15 cellular contexts compared by ENCODE assay signal in the genomic region with DNA sequence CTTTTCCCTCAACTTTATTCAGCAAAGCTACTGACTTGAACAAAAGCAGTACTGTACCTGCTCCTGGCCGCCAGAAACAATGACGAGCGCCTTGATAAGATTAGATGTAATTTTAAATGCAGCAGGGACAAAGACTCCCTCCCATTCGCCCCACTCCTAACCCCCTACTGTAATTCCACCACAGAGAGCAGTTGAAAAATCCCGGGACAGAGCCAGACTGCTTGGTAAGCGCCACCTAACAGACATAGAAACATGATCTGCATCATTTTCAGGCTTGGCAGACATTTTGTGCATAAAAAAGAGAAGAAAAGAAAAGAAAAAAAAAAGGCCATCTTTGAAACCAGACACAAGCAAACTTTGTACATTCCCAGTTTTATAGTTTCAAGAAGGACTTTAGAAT.
DNase-seq lines count a peak whose midpoint lies in the region; ATAC-seq and TF ChIP-seq lines count a peak whose summit lies in the region.
"Had no signal": no experiment of that assay in that cellular context is flagged by ENCODE, and none has a peak within 500 bp of the region (broad histone marks: within the 10 kb centered on the region; RNA-seq: fewer than 3 reads in every experiment).

No MANE protein-coding gene starts in this region.

- WGBS in heart right ventricle, 2 donors = 16 to 17% methylated on average over 6 of the region's 6 CpGs

- no peak for TF ChIP-seq CTCF in heart right ventricle (IDR thresholded peaks at IDR 0.05)

- no peak overlapping the region for H3K4me3 ChIP-seq in heart right ventricle

- H3K27me3 ChIP-seq in heart right ventricle = no peaks in the 10 kb centered on the region

- H3K27ac ChIP-seq in heart right ventricle = no peak overlapping the region
- H3K27ac ChIP-seq: RWPE1 had no signal

- H3K36me3 ChIP-seq in heart right ventricle = no peaks in the 10 kb centered on the region

- intact Hi-C loops in heart right ventricle (cut with DNase I) = no loop called here

- no peaks in the 10 kb centered on the region for H3K9me3 ChIP-seq in heart right ventricle

- ATAC-seq in GM18870 (IDR thresholded peaks at IDR 0.05; ENCODE audit: unreplicated experiment) (no peak), heart right ventricle (no peak)
- ATAC-seq: activated CD4-positive, alpha-beta T cell treated with anti-CD3 and anti-CD28 coated beads for 36 hours; stimulated activated naive B cell treated with anti-CD40 and anti-IgM and Interleukin-4, amounts not matched to agents 10 μg/mL and 1 μg/mL and 100 μg/mL, for 72 hours had no signal

- no peaks in the 10 kb centered on the region for H3K4me1 ChIP-seq in heart right ventricle

- DNase-seq in DMS114 treated with DMSO at 0.1 percent for 48 hours (lab: John Stamatoyannopoulos, UW; ENCODE audit: unreplicated experiment) (peak; percentile 17), NCI-H2171 (lab: John Stamatoyannopoulos, UW) (peak; percentile 47), astrocyte of the hippocampus (ENCODE audit: low read depth, low spot score) (peak; percentile 55), midbrain (lab: John Stamatoyannopoulos, UW) (peak; percentile 0), heart right ventricle (no peak), dermis blood vessel endothelial cell (no peak), mesenteric fat pad (ENCODE audit: low spot score) (no peak)
- DNase-seq: activated CD4-positive, alpha-beta T cell treated with anti-CD3 and anti-CD28 coated beads for 36 hours; GDM1; KG1; NCI-H1436; NCI-H526 treated with DMSO at 0.1 percent for 48 hours; stimulated activated naive B cell treated with anti-CD40 and anti-IgM and Interleukin-4, amounts not matched to agents 10 μg/mL and 1 μg/mL and 100 μg/mL, for 72 hours had no signal

Comparison
In these comparisons a context has a peak if more than half of its experiments do, and no peak if none do; other contexts are left out.
1. DNase-seq: peak in DMS114 treated with DMSO at 0.1 percent for 48 hours (single experiment), NCI-H2171 (single experiment), astrocyte of the hippocampus (single experiment) and midbrain (single experiment); none in heart right ventricle (0 of 2), dermis blood vessel endothelial cell (single experiment) and mesenteric fat pad (single experiment).